In genomic region chr1:77538956-77539509, GRCh38 we compare ENCODE assay signal across 8 cellular contexts.
DNase-seq lines count a peak whose midpoint lies in the region; ATAC-seq and TF ChIP-seq lines count a peak whose summit lies in the region.

No MANE protein-coding gene starts in this region.

- intact Hi-C loops in IMR-90 (cut with micrococcal nuclease), result loop anchor here (1.0 kb wide), 1 partner anchor 144 kb away; no protein-coding TSS in a partner anchor

- CTCF ChIA-PET in IMR-90 (lab: Yijun Ruan, JAX), result interaction anchor here (0.6 kb wide), 1 partner anchor 37 kb away, joined by 7 read pairs; no protein-coding TSS in a partner anchor

- H3F3A ChIP-seq in MM.1S (ENCODE audit: insufficient read depth, low read length), result no peaks in the 10 kb centered on the region

- peak overlapping the region; percentile 86 for H3K14ac ChIP-seq in IMR-90 (replicated peaks; ENCODE audit: low read depth, low read length)
- no peak overlapping the region for H3K14ac ChIP-seq in trophoblast cell (ENCODE audit: low read length)

- peak overlapping the region; percentile 64 to 95 for H4K8ac ChIP-seq in IMR-90 (ENCODE audit: low read depth in 2 of 2, low read length in 2 of 2)
- no peak overlapping the region for H4K8ac ChIP-seq in trophoblast cell (ENCODE audit: low read depth, low read length)

- H2BK120ac ChIP-seq in IMR-90 (ENCODE audit: low read depth, low read length) (peak overlapping the region; percentile 97), trophoblast cell (ENCODE audit: insufficient read depth, low read length, poor library complexity) (no peak overlapping the region)

- WGBS in IMR-90 (ENCODE audit: extremely low coverage in 2 of 2, insufficient read length in 1 of 2), 2 experiments, result no CpG with 5 or more reads among the region's 7 CpGs
- no CpG with 5 or more reads among the region's 7 CpGs for WGBS in trophoblast cell (ENCODE audit: extremely low coverage, insufficient coverage, insufficient read length)

- H3K9me3 ChIP-seq in BLaER1, result no peaks in the 10 kb centered on the region
- no peaks in the 10 kb centered on the region for H3K9me3 ChIP-seq in IMR-90 (ENCODE audit: control insufficient read depth, insufficient read depth, low read length)
- no peaks in the 10 kb centered on the region for H3K9me3 ChIP-seq in trophoblast cell (ENCODE audit: insufficient read depth, low read depth, low read length)
- no peaks in the 10 kb centered on the region for H3K9me3 ChIP-seq in MM.1S (replicated peaks; ENCODE audit: insufficient read depth, low read length)

- H3K27me3 ChIP-seq in BLaER1 (no peaks in the 10 kb centered on the region), IMR-90 (ENCODE audit: control insufficient read depth, insufficient read depth, low read length) (no peaks in the 10 kb centered on the region), trophoblast cell (ENCODE audit: insufficient read depth, low read length) (no peaks in the 10 kb centered on the region), MM.1S (replicated peaks; ENCODE audit: insufficient read depth, low read length) (no peaks in the 10 kb centered on the region)

- peak overlapping the region; percentile 65 for H3K18ac ChIP-seq in IMR-90 (ENCODE audit: low read depth, low read length)
- no peak overlapping the region for H3K18ac ChIP-seq in trophoblast cell (ENCODE audit: low read length)

- H3K56ac ChIP-seq in IMR-90 (ENCODE audit: extremely low read depth, insufficient read depth, low read length), result peak overlapping the region; percentile 86

- in situ Hi-C loops in IMR-90 (cut with MboI; ENCODE audit: low sequenced_read_pairs), result no loop called here

- no peaks in the 10 kb centered on the region for H3K79me2 ChIP-seq in trophoblast cell (ENCODE audit: control insufficient read depth, insufficient read depth, low read length, poor library complexity)
- no peaks in the 10 kb centered on the region for H3K79me2 ChIP-seq in MM.1S (ENCODE audit: low read length)

- H3K4me2 ChIP-seq in BLaER1 (peak overlapping the region; percentile 52), IMR-90 (ENCODE audit: low read depth, low read length) (peak overlapping the region; percentile 40), trophoblast cell (ENCODE audit: low read length) (no peak overlapping the region), MM.1S (ENCODE audit: low read depth, low read length) (no peak overlapping the region)

- H3K23ac ChIP-seq in IMR-90 (ENCODE audit: low read depth, low read length) (peak overlapping the region; percentile 79), trophoblast cell (ENCODE audit: low read length) (no peak overlapping the region)

- TF ChIP-seq RAD21 in IMR-90 (IDR thresholded peaks at IDR 0.05; ENCODE audit: low read length), result no peak

- H2AFZ ChIP-seq in IMR-90 (replicated peaks; ENCODE audit: low read length, poor library complexity), result peak overlapping the region; percentile 45
- H2AFZ ChIP-seq in trophoblast cell (ENCODE audit: insufficient read depth, low read length, poor library complexity), result no peak overlapping the region
- H2AFZ ChIP-seq in MM.1S (ENCODE audit: low read length), result no peak overlapping the region

- TF ChIP-seq CTCF in IMR-90 (conservative IDR thresholded peaks at IDR 0.05; ENCODE audit: low read depth, low read length) (no peak), cardiac fibroblast (IDR thresholded peaks at IDR 0.05; ENCODE audit: low read depth, low read length) (no peak), MM.1S (IDR thresholded peaks at IDR 0.05; ENCODE audit: low read length) (no peak)

- H3K4me3 ChIP-seq in BLaER1, result no peak overlapping the region
- H3K4me3 ChIP-seq in IMR-90 (ENCODE audit: insufficient read depth, low read depth, low read length), result no peak overlapping the region
- peak overlapping the region in 1 of 2 donors; percentile 11 for H3K4me3 ChIP-seq in cardiac fibroblast (replicated peaks in 1 of 2; ENCODE audit: low read depth in 2 of 2, low read length in 2 of 2)
- H3K4me3 ChIP-seq in trophoblast cell (ENCODE audit: low read depth, low read length), result no peak overlapping the region
- no peak overlapping the region for H3K4me3 ChIP-seq in MM.1S (ENCODE audit: low read length)

- H2BK5ac ChIP-seq in IMR-90 (ENCODE audit: low read depth, low read length, poor library complexity, severe bottlenecking) (peak overlapping the region; percentile 96), trophoblast cell (ENCODE audit: low read depth, low read length, poor library complexity) (no peak overlapping the region)

- H3K4me1 ChIP-seq in BLaER1 (peaks cover 52% of the 10 kb centered on the region), IMR-90 (ENCODE audit: control insufficient read depth, insufficient read depth, low read length) (peaks cover 23% of the 10 kb centered on the region), trophoblast cell (ENCODE audit: control insufficient read depth in 1 of 2, insufficient read depth in 2 of 2, low read length in 2 of 2) (no peaks in the 10 kb centered on the region), MM.1S (ENCODE audit: low read length) (0 out of 2 replicates have a peak, but pooled peaks cover 5% of the 10 kb centered on the region)

- H3K36me3 ChIP-seq in BLaER1 (no peaks in the 10 kb centered on the region), IMR-90 (ENCODE audit: control insufficient read depth, insufficient read depth, low read length) (no peaks in the 10 kb centered on the region), trophoblast cell (ENCODE audit: control insufficient read depth in 1 of 2, insufficient read depth in 2 of 2, low read length in 2 of 2) (no peaks in the 10 kb centered on the region), MM.1S (replicated peaks; ENCODE audit: insufficient read depth, low read length) (no peaks in the 10 kb centered on the region)

- no peak overlapping the region for H4K12ac ChIP-seq in trophoblast cell (ENCODE audit: low read depth, low read length)

- DNase-seq in IMR-90 (peak; percentile 93), cardiac fibroblast (ENCODE audit: low read depth in 2 of 2) (peak; percentile 84 to 94), trophoblast cell (peak; percentile 77 to 85), pons (ENCODE audit: low spot score) (no peak), CD1c-positive myeloid dendritic cell (ENCODE audit: extremely low spot score) (no peak), MM.1S (no peak)

- peak overlapping the region; percentile 89 for H2AK5ac ChIP-seq in IMR-90 (ENCODE audit: low read depth, low read length)
- H2AK5ac ChIP-seq in trophoblast cell (ENCODE audit: low read length), result no peak overlapping the region

- H4K5ac ChIP-seq in IMR-90 (ENCODE audit: low read depth, low read length), result peak overlapping the region; percentile 47

- H3K9me1 ChIP-seq in IMR-90 (ENCODE audit: insufficient read depth, low read length), result peaks cover 23% of the 10 kb centered on the region

- POLR2A ChIA-PET in IMR-90 (lab: Charles Lee; ENCODE audit: unreplicated experiment), result interaction anchor here (0.5 to 0.6 kb wide), 5 partner anchors 9 to 171 kb away, joined by 3 to 15 read pairs (median 4); no protein-coding TSS in a partner anchor

- no peak overlapping the region for H2BK12ac ChIP-seq in trophoblast cell (ENCODE audit: low read length)

- peak overlapping the region; percentile 75; the same call in 2 of the 3 replicates for H2BK15ac ChIP-seq in IMR-90 (ENCODE audit: low read depth, low read length)

- no TSS peak for BruUV-seq in IMR-90 (replicated peaks; lab: Mats Ljungman, UMichigan)

- ATAC-seq in GM21526 (IDR thresholded peaks at IDR 0.05; ENCODE audit: low FRiP score, unreplicated experiment) (peak; percentile 45), IMR-90 (ENCODE audit: low read depth) (peak; percentile 78)

- peak overlapping the region; percentile 96 for H2BK20ac ChIP-seq in IMR-90 (ENCODE audit: low read depth, low read length)

- dilution Hi-C loops in IMR-90 (cut with HindIII; ENCODE audit: low sequenced_read_pairs, unreplicated experiment), result no loop called here

- H4K91ac ChIP-seq in IMR-90 (ENCODE audit: insufficient read depth, low read depth, low read length) (peak overlapping the region; percentile 96), trophoblast cell (ENCODE audit: low read depth, low read length) (no peak overlapping the region)

- H3K9me2 ChIP-seq in MM.1S (replicated peaks; ENCODE audit: insufficient read depth, low read length), result no peaks in the 10 kb centered on the region

- H3K9ac ChIP-seq in BLaER1, result no peak overlapping the region
- H3K9ac ChIP-seq in IMR-90 (ENCODE audit: low read depth, low read length), result peak overlapping the region; percentile 50
- H3K9ac ChIP-seq in trophoblast cell (ENCODE audit: low read length), result no peak overlapping the region
- H3K9ac ChIP-seq in MM.1S (ENCODE audit: low read length), result no peak overlapping the region

- no peak for TF ChIP-seq POLR2A in IMR-90 (IDR thresholded peaks at IDR 0.05; ENCODE audit: low read depth, low read length)

- H4K20me1 ChIP-seq in BLaER1 (no peaks in the 10 kb centered on the region), IMR-90 (ENCODE audit: insufficient read depth, low read length) (no peaks in the 10 kb centered on the region), MM.1S (ENCODE audit: insufficient read depth, low read length) (no peaks in the 10 kb centered on the region)

- H3K27ac ChIP-seq in BLaER1 (no peak overlapping the region; the same call in 1 of the 2 replicates), IMR-90 (ENCODE audit: insufficient read depth, low read length) (peak overlapping the region; percentile 84), trophoblast cell (ENCODE audit: low read depth, low read length) (no peak overlapping the region), MM.1S (ENCODE audit: low read length) (no peak overlapping the region)

- peak overlapping the region; percentile 95 for H2AK9ac ChIP-seq in IMR-90 (replicated peaks; ENCODE audit: low read depth, low read length, poor library complexity)

- H3K4ac ChIP-seq in IMR-90 (ENCODE audit: low read depth, low read length) (peak overlapping the region; percentile 96), trophoblast cell (ENCODE audit: low read depth, low read length) (no peak overlapping the region)

- peaks cover 4 to 44% of the 10 kb centered on the region in 2 experiments; a peak in 2 of 4 replicates for H3K79me1 ChIP-seq in IMR-90 (ENCODE audit: low read depth in 1 of 2, low read length in 2 of 2)
- no peaks in the 10 kb centered on the region for H3K79me1 ChIP-seq in trophoblast cell (ENCODE audit: low read length)

TF ChIP-seq in IMR-90, 13 proteins besides CTCF, POLR2A, EP300 and RAD21:
- TF ChIP-seq RCOR1 (IDR thresholded peaks at IDR 0.05; ENCODE audit: insufficient replicate concordance, low read length) (peak; percentile 48), FOS (IDR thresholded peaks at IDR 0.05; ENCODE audit: low read depth, low read length) (peak; percentile 45; the same call in 1 of the 2 replicates), RFX5 (IDR thresholded peaks at IDR 0.05; ENCODE audit: low read depth, low read length) (no peak), CHD1 (IDR thresholded peaks at IDR 0.05; ENCODE audit: low read depth, low read length) (no peak), CEBPB (IDR thresholded peaks at IDR 0.05; ENCODE audit: low read depth, low read length) (peak; percentile 70)

Comparison
In these comparisons a context has a peak if more than half of its experiments do, and no peak if none do; other contexts are left out.
1. H3K4me2 ChIP-seq: peak in BLaER1 (single experiment) and IMR-90 (single experiment); none in trophoblast cell (single experiment) and MM.1S (single experiment).
2. DNase-seq: peak in IMR-90 (single experiment), cardiac fibroblast (2 of 2) and trophoblast cell (2 of 2); none in pons (single experiment), CD1c-positive myeloid dendritic cell (single experiment) and MM.1S (single experiment).